Comparison of ENCODE assay signal across 11 cellular contexts in genomic region chr7:130966246-130967009, GRCh38.
DNase-seq lines count a peak whose midpoint lies in the region; ATAC-seq and TF ChIP-seq lines count a peak whose summit lies in the region.
"Had no signal": no experiment of that assay in that cellular context is flagged by ENCODE, and none has a peak within 500 bp of the region (broad histone marks: within the 10 kb centered on the region; RNA-seq: fewer than 3 reads in every experiment).

No MANE protein-coding gene starts in this region.

- no peak for TF ChIP-seq CTCF in CD4-positive, alpha-beta T cell (IDR thresholded peaks at IDR 0.05)
- TF ChIP-seq CTCF in epithelial cell of proximal tubule (conservative IDR thresholded peaks at IDR 0.05; ENCODE audit: low read depth, low read length): no peak
- TF ChIP-seq CTCF in GM10266 (IDR thresholded peaks at IDR 0.05; ENCODE audit: control insufficient read depth, insufficient read depth, low read depth, missing control alignments): no peak

- H3K27me3 Mint-ChIP-seq in CD4-positive, alpha-beta T cell: no peaks in the 10 kb centered on the region

- POLR2A ChIA-PET in CD4-positive, alpha-beta T cell (lab: Charles Lee): interaction anchor here (1.0 to 1.1 kb wide), 2 partner anchors 22 to 35 kb away, joined by 3 read pairs; no protein-coding TSS in a partner anchor

- H3K27ac Mint-ChIP-seq in CD4-positive, alpha-beta T cell: peak overlapping the region; percentile 21

- no peak for ATAC-seq in CD4-positive, alpha-beta T cell (ENCODE audit: poor library complexity)
- peak; percentile 59 for ATAC-seq in GM19043 (IDR thresholded peaks at IDR 0.05; ENCODE audit: low read depth, unreplicated experiment)
- peak; percentile 59 for ATAC-seq in HG03565 (IDR thresholded peaks at IDR 0.05; ENCODE audit: unreplicated experiment)

- CTCF ChIA-PET in CD4-positive, alpha-beta T cell (lab: Charles Lee): interaction anchor here (1.4 to 1.9 kb wide), 2 partner anchors 15 to 37 kb away, joined by 3 to 9 read pairs; no protein-coding TSS in a partner anchor

- intact Hi-C loops in CD4-positive, alpha-beta T cell (cut with DNase I, micrococcal nuclease): no loop called here

- H3K27me3 ChIP-seq in CD4-positive, alpha-beta T cell (ENCODE audit: control insufficient read depth, insufficient read depth, low read length): no peaks in the 10 kb centered on the region

- DNase-seq in CD4-positive, alpha-beta T cell: no peak
- peak; percentile 38 for DNase-seq in epithelial cell of proximal tubule (ENCODE audit: low read depth)
- no peak for DNase-seq in GM10266 (ENCODE audit: extremely low spot score)
- no peak for DNase-seq in NCI-H1694 (lab: John Stamatoyannopoulos, UW)
- DNase-seq in mesenteric fat pad (ENCODE audit: low spot score): no peak
- no peak for DNase-seq in NCI-H748 treated with DMSO at 0.1 percent for 48 hours (lab: John Stamatoyannopoulos, UW)
- DNase-seq: COR-L47, dermis blood vessel endothelial cell, NCI-H2029 had no signal

- H3K9me3 Mint-ChIP-seq in CD4-positive, alpha-beta T cell: no peaks in the 10 kb centered on the region

- no peak overlapping the region for H3K4me3 ChIP-seq in epithelial cell of proximal tubule (ENCODE audit: low read depth, low read length)

- H3K4me1 Mint-ChIP-seq in CD4-positive, alpha-beta T cell (ENCODE audit: low read depth): peaks cover 66% of the 10 kb centered on the region

- H3K4me3 Mint-ChIP-seq in CD4-positive, alpha-beta T cell: no peak overlapping the region

- H3K36me3 Mint-ChIP-seq in CD4-positive, alpha-beta T cell (ENCODE audit: low read depth): peaks cover 63% of the 10 kb centered on the region

- H3K9me3 ChIP-seq in CD4-positive, alpha-beta T cell (ENCODE audit: control insufficient read depth, low read length): no peaks in the 10 kb centered on the region

- no peak overlapping the region for H3K27ac ChIP-seq in CD4-positive, alpha-beta T cell (ENCODE audit: low read depth, low read length)
